Comparison of ENCODE assay signal across 8 cellular contexts in the genomic region with DNA sequence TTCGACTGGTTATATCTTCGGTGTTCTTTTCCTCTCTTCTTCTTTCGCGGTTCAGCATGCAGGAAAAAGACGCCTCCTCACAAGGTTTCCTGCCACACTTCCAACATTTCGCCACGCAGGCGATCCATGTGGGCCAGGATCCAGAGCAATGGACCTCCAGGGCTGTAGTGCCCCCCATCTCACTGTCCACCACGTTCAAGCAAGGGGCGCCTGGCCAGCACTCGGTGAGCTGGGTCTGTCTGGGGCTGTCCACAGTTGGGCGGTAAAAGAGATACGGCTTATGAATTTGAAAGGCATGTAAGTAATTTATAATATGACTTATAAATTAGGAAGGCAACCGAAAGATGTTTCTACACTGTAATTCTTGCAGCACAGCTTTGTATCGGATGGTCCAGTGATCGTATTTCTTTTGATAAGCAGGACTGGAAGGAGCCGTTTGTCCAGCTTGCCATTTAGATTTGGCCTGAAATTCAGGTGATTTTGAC. TPM values are rescaled to one million over a fixed set of nuclear protein-coding genes. Genes with fewer than 3 reads are reported as not detected.
A peak's percentile ranks its signal among the peaks of the same experiment; 100 is the strongest.
DNase-seq lines count a peak whose midpoint lies in the region; ATAC-seq, FAIRE-seq and TF ChIP-seq lines count a peak whose summit lies in the region.

No MANE protein-coding gene starts in this region.

- H3K27ac Mint-ChIP-seq in brain, result peak overlapping the region; percentile 81 to 97 (median 93)

- no peaks in the 10 kb centered on the region for H3K36me3 Mint-ChIP-seq in brain

- peaks cover 33% of the 10 kb centered on the region for H3K4me1 Mint-ChIP-seq in brain

- H3K27me3 ChIP-seq in layer of hippocampus (ENCODE audit: control insufficient read depth, insufficient read depth, low read length), result no peaks in the 10 kb centered on the region

- ATAC-seq in GM19351 (IDR thresholded peaks at IDR 0.05; ENCODE audit: unreplicated experiment) (peak; percentile 4), GM19463 (IDR thresholded peaks at IDR 0.05; ENCODE audit: unreplicated experiment) (no peak)

- no peak for FAIRE-seq in GM19239 (lab: Jason Lieb, UNC)

- TF ChIP-seq CTCF in brain (conservative IDR thresholded peaks at IDR 0.05), result no peak

- peaks cover 18% of the 10 kb centered on the region for H3K27me3 Mint-ChIP-seq in brain

- peak overlapping the region; percentile 85 for H3K27ac ChIP-seq in layer of hippocampus (ENCODE audit: low read depth, low read length)

- DNase-seq in HPDE6-E6E7 (ENCODE audit: extremely low spot score) (peak; percentile 15), superior temporal gyrus (ENCODE audit: extremely low spot score) (peak; percentile 45), GM19239 (ENCODE audit: insufficient read length, low spot score) (no peak), NCI-H1092 treated with DMSO at 0.1 percent for 48 hours (lab: John Stamatoyannopoulos, UW) (no peak)

- peak overlapping the region; percentile 92 to 97 (median 95) for H3K4me3 Mint-ChIP-seq in brain

- no peaks in the 10 kb centered on the region for H3K9me3 Mint-ChIP-seq in brain

RNA-seq across cellular contexts. Expression of a gene that starts 0.3 kb away (rescaled TPM):
- 2.6 TPM for polyA plus RNA-seq in brain (ENCODE audit: insufficient read depth, low read depth, low replicate concordance)

RNA-seq across cellular contexts. Expression of a gene that starts 56.9 kb away (rescaled TPM):
- polyA plus RNA-seq in brain (ENCODE audit: insufficient read depth, low read depth, low replicate concordance), result 5.2 TPM

Comparison
In these comparisons a context has a peak if more than half of its experiments do, and no peak if none do; other contexts are left out.
1. DNase-seq: peak in HPDE6-E6E7 (single experiment) and superior temporal gyrus (single experiment); none in GM19239 (single experiment) and NCI-H1092 treated with DMSO at 0.1 percent for 48 hours (single experiment).